23 cellular contexts compared by ENCODE assay signal in the genomic region with DNA sequence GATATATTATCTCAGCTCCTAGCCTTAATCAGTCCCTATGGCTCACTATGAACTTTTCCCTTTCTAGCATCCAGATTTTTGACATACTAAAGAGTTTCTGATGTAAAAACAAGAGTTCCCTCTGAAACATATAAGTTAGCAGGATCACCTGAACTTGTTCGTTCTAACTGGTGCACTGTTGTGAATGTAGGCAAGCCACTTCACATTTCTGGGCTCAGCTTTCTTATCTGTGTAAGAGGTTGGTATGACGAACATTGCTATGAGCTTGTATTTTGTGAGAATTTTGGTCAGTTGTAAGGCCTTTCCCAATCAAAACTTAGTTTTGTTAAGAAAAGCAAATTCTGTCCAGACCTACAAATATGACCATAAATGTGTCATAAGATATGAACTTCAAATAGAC. TPM values are rescaled to one million over a fixed set of nuclear protein-coding genes. Genes with fewer than 3 reads are reported as not detected.
DNase-seq lines count a peak whose midpoint lies in the region; ATAC-seq and TF ChIP-seq lines count a peak whose summit lies in the region.
"Had no signal": no experiment of that assay in that cellular context is flagged by ENCODE, and none has a peak within 500 bp of the region (broad histone marks: within the 10 kb centered on the region; RNA-seq: fewer than 3 reads in every experiment).

No MANE protein-coding gene starts in this region.

- no peak for TF ChIP-seq POLR2A in adrenal gland (IDR thresholded peaks at IDR 0.05)

- H3K9me3 ChIP-seq in heart right ventricle = no peaks in the 10 kb centered on the region
- H3K9me3 ChIP-seq in adrenal gland (replicated peaks in 1 of 3) = no peaks in the 10 kb centered on the region
- H3K9me3 ChIP-seq in thoracic aorta = no peaks in the 10 kb centered on the region
- H3K9me3 ChIP-seq: SJSA1 had no signal

- DNase-seq in Right ventricle myocardium superior (no peak), heart right ventricle (no peak), adrenal gland (peak in 1 of 7 donors; percentile 7), fibroblast of villous mesenchyme (ENCODE audit: low read depth) (peak; percentile 62), thoracic aorta (ENCODE audit: low spot score) (no peak)
- no peak for DNase-seq in stimulated activated naive B cell treated with anti-CD40 and anti-IgM and Interleukin-4, amounts not matched to agents 10 μg/mL and 1 μg/mL and 100 μg/mL, for 72 hours
- no peak for DNase-seq in activated naive CD8-positive, alpha-beta T cell treated with anti-CD3 and anti-CD28 coated beads, Interleukin-2, amount 50 U/mL, for 24 hours
- DNase-seq: CD8-positive, alpha-beta memory T cell; DMS79 treated with DMSO at 0.1 percent for 48 hours; Karpas-422; NCI-H1092 treated with DMSO at 0.1 percent for 48 hours; NCI-H1436; NCI-H187; NCI-H2171 treated with DMSO at 0.1 percent for 48 hours; NCI-H345; NCI-H510A treated with DMSO at 0.1 percent for 48 hours; NCI-H774 had no signal

- no peaks in the 10 kb centered on the region for H3K27me3 Mint-ChIP-seq in stimulated activated naive B cell treated with anti-CD40 and anti-IgM and Interleukin-4, amounts not matched to agents 10 μg/mL and 1 μg/mL and 100 μg/mL, for 72 hours
- H3K27me3 Mint-ChIP-seq in activated naive CD8-positive, alpha-beta T cell treated with anti-CD3 and anti-CD28 coated beads, Interleukin-2, amount 50 U/mL, for 24 hours = no peaks in the 10 kb centered on the region
- H3K27me3 Mint-ChIP-seq: B cell; CD8-positive, alpha-beta memory T cell had no signal

- H3K27ac Mint-ChIP-seq in stimulated activated naive B cell treated with anti-CD40 and anti-IgM and Interleukin-4, amounts not matched to agents 10 μg/mL and 1 μg/mL and 100 μg/mL, for 72 hours = no peak overlapping the region
- H3K27ac Mint-ChIP-seq in activated naive CD8-positive, alpha-beta T cell treated with anti-CD3 and anti-CD28 coated beads, Interleukin-2, amount 50 U/mL, for 24 hours = no peak overlapping the region
- H3K27ac Mint-ChIP-seq: B cell; CD8-positive, alpha-beta memory T cell had no signal

- 62 to 65% methylated on average over 2 of the region's 2 CpGs for WGBS in heart right ventricle, 2 donors
- WGBS in adrenal gland, 4 donors = 52 to 59% (median 56%) methylated on average over 2 of the region's 2 CpGs

- peaks cover 0 to 45% (median 17%) of the 10 kb centered on the region in 9 donors for H3K4me1 ChIP-seq in heart right ventricle
- H3K4me1 ChIP-seq in adrenal gland (replicated peaks in 1 of 2) = peaks cover 33 to 53% of the 10 kb centered on the region in 2 donors
- peaks cover 15 to 45% of the 10 kb centered on the region in 2 donors for H3K4me1 ChIP-seq in thoracic aorta (ENCODE audit: control insufficient read depth in 1 of 2, low read depth in 2 of 2)
- H3K4me1 ChIP-seq: SJSA1 had no signal

- H3K4me3 ChIP-seq in heart right ventricle (no peak overlapping the region), adrenal gland (no peak overlapping the region), fibroblast of villous mesenchyme (ENCODE audit: low read depth, low read length) (no peak overlapping the region), thoracic aorta (no peak overlapping the region)
- H3K4me3 ChIP-seq: SJSA1 had no signal

- H3K27me3 ChIP-seq in heart right ventricle (no peaks in the 10 kb centered on the region), adrenal gland (no peaks in the 10 kb centered on the region), thoracic aorta (replicated peaks; ENCODE audit: insufficient read depth) (no peaks in the 10 kb centered on the region)

- no peaks in the 10 kb centered on the region for H3K4me1 Mint-ChIP-seq in stimulated activated naive B cell treated with anti-CD40 and anti-IgM and Interleukin-4, amounts not matched to agents 10 μg/mL and 1 μg/mL and 100 μg/mL, for 72 hours
- H3K4me1 Mint-ChIP-seq in activated naive CD8-positive, alpha-beta T cell treated with anti-CD3 and anti-CD28 coated beads, Interleukin-2, amount 50 U/mL, for 24 hours = no peaks in the 10 kb centered on the region
- H3K4me1 Mint-ChIP-seq: B cell; CD8-positive, alpha-beta memory T cell had no signal

- H3K36me3 ChIP-seq in heart right ventricle (no peaks in the 10 kb centered on the region), adrenal gland (replicated peaks in 1 of 2) (no peaks in the 10 kb centered on the region), thoracic aorta (no peaks in the 10 kb centered on the region)
- H3K36me3 ChIP-seq: SJSA1 had no signal

- no peak overlapping the region for H3K27ac ChIP-seq in heart right ventricle
- peak overlapping the region; percentile 27 to 59 (median 50) for H3K27ac ChIP-seq in adrenal gland
- peak overlapping the region; percentile 16 to 44 for H3K27ac ChIP-seq in thoracic aorta
- H3K27ac ChIP-seq: 22Rv1, C4-2B, SJSA1 had no signal

- H3K36me3 Mint-ChIP-seq in stimulated activated naive B cell treated with anti-CD40 and anti-IgM and Interleukin-4, amounts not matched to agents 10 μg/mL and 1 μg/mL and 100 μg/mL, for 72 hours = no peaks in the 10 kb centered on the region
- no peaks in the 10 kb centered on the region for H3K36me3 Mint-ChIP-seq in activated naive CD8-positive, alpha-beta T cell treated with anti-CD3 and anti-CD28 coated beads, Interleukin-2, amount 50 U/mL, for 24 hours (ENCODE audit: low read depth)
- H3K36me3 Mint-ChIP-seq: CD8-positive, alpha-beta memory T cell had no signal

- H3K4me3 Mint-ChIP-seq in stimulated activated naive B cell treated with anti-CD40 and anti-IgM and Interleukin-4, amounts not matched to agents 10 μg/mL and 1 μg/mL and 100 μg/mL, for 72 hours = no peak overlapping the region
- H3K4me3 Mint-ChIP-seq in activated naive CD8-positive, alpha-beta T cell treated with anti-CD3 and anti-CD28 coated beads, Interleukin-2, amount 50 U/mL, for 24 hours = no peak overlapping the region
- H3K4me3 Mint-ChIP-seq: B cell; CD8-positive, alpha-beta memory T cell had no signal

- ATAC-seq in Right ventricle myocardium superior (ENCODE audit: poor library complexity) (peak; percentile 38), heart right ventricle (no peak), thoracic aorta (ENCODE audit: insufficient number of reproducible peaks, low FRiP score, low read depth) (no peak), GM19324 (IDR thresholded peaks at IDR 0.05; ENCODE audit: low FRiP score, unreplicated experiment) (no peak)
- ATAC-seq in stimulated activated naive B cell treated with anti-CD40 and anti-IgM and Interleukin-4, amounts not matched to agents 10 μg/mL and 1 μg/mL and 100 μg/mL, for 72 hours (replicated peaks) = no peak
- ATAC-seq in activated naive CD8-positive, alpha-beta T cell treated with anti-CD3 and anti-CD28 coated beads, Interleukin-2, amount 50 U/mL, for 24 hours = no peak
- ATAC-seq: HepG2 had no signal

- no peaks in the 10 kb centered on the region for H3K9me3 Mint-ChIP-seq in stimulated activated naive B cell treated with anti-CD40 and anti-IgM and Interleukin-4, amounts not matched to agents 10 μg/mL and 1 μg/mL and 100 μg/mL, for 72 hours
- H3K9me3 Mint-ChIP-seq in activated naive CD8-positive, alpha-beta T cell treated with anti-CD3 and anti-CD28 coated beads, Interleukin-2, amount 50 U/mL, for 24 hours = no peaks in the 10 kb centered on the region

- intact Hi-C loops in Right ventricle myocardium superior (cut with DNase I) (no loop called here), heart right ventricle (cut with DNase I) (loop anchor here in 2 of 10 donors (5.0 to 10.0 kb wide), 2 partner anchors 45 to 47 kb away; partner anchors contain the start of gene MAGI2 (in 2 of the 2)), adrenal gland (cut with DNase I) (no loop called here)

- TF ChIP-seq CTCF in heart right ventricle (IDR thresholded peaks at IDR 0.05) = no peak
- no peak for TF ChIP-seq CTCF in adrenal gland (IDR thresholded peaks at IDR 0.05)
- TF ChIP-seq CTCF in fibroblast of villous mesenchyme (IDR thresholded peaks at IDR 0.05; ENCODE audit: insufficient read depth, low read depth, low read length) = no peak
- TF ChIP-seq CTCF in thoracic aorta (IDR thresholded peaks at IDR 0.05) = no peak

RNA-seq across cellular contexts. Expression of gene MAGI2, which starts 46.1 kb away (rescaled TPM):
- total RNA-seq in Right ventricle myocardium superior (3.9 TPM), heart right ventricle (1 to 10 TPM; 2.8 to 6.0 (median 4.6) TPM), adrenal gland (10 to 100 TPM in 7 of 8 donors, 1 to 10 TPM in 1; 7.7 to 37.1 (median 19.1) TPM), fibroblast of villous mesenchyme (20.0 and 24.6 TPM in 2 replicates), thoracic aorta (10 to 100 TPM; 18.3 to 31.8 TPM)
- polyA plus RNA-seq in heart right ventricle (1 to 10 TPM in 1 of 2 donors, under 1 TPM in 1; 0.83 to 3.5 TPM), adrenal gland (1 to 10 TPM; 3.2 to 8.9 (median 7.2) TPM)
- polyA plus RNA-seq: CD8-positive, alpha-beta memory T cell had no signal

Comparison
In these comparisons a context has a peak if more than half of its experiments do, and no peak if none do; other contexts are left out.
1. H3K27ac ChIP-seq: peak in adrenal gland (5 of 5) and thoracic aorta (2 of 2); none in heart right ventricle (0 of 10).